Comparison of ENCODE assay signal across 16 cellular contexts in genomic region chr20:50036703-50037102, GRCh38. TPM values are rescaled to one million over a fixed set of nuclear protein-coding genes. Genes with fewer than 3 reads are reported as not detected.
DNase-seq lines count a peak whose midpoint lies in the region; TF ChIP-seq lines count a peak whose summit lies in the region.
"Had no signal": no experiment of that assay in that cellular context is flagged by ENCODE, and none has a peak within 500 bp of the region (broad histone marks: within the 10 kb centered on the region; RNA-seq: fewer than 3 reads in every experiment).

No MANE protein-coding gene starts in this region.

- no peak overlapping the region for H2BK120ac ChIP-seq in neuronal stem cell (ENCODE audit: low read depth, low read length)

- H3K4me3 ChIP-seq in HEK293 (ENCODE audit: low read depth, low read length): no peak overlapping the region
- H3K4me3 ChIP-seq in neuronal stem cell (ENCODE audit: low read length in 2 of 2): no peak overlapping the region
- H3K4me3 ChIP-seq: GM23338 had no signal

- no peak overlapping the region for H3K23ac ChIP-seq in neuronal stem cell (ENCODE audit: low read depth, low read length, poor library complexity)

- H3K27ac ChIP-seq in HEK293 (ENCODE audit: extremely low read depth, low read depth, low read length) (no peak overlapping the region), RWPE1 (peak overlapping the region; percentile 47), neuronal stem cell (replicated peaks; ENCODE audit: low read length) (no peak overlapping the region)
- H3K27ac ChIP-seq: C4-2B had no signal

- no peaks in the 10 kb centered on the region for H3K4me1 ChIP-seq in HEK293 (ENCODE audit: control insufficient read depth, insufficient read depth, low read length)
- peaks cover 7 to 13% of the 10 kb centered on the region in 2 donors for H3K4me1 ChIP-seq in neuronal stem cell (ENCODE audit: control insufficient read depth in 2 of 2, insufficient read depth in 1 of 2, low read depth in 1 of 2, low read length in 2 of 2)

- H3K36me3 ChIP-seq in HEK293 (ENCODE audit: control insufficient read depth in 2 of 2, insufficient read depth in 1 of 2, low read length in 2 of 2): no peaks in the 10 kb centered on the region
- no peaks in the 10 kb centered on the region for H3K36me3 ChIP-seq in neuronal stem cell (replicated peaks in 1 of 2; ENCODE audit: control insufficient read depth in 2 of 2, insufficient read depth in 2 of 2, low read length in 2 of 2)

- H3K4me2 ChIP-seq in neuronal stem cell (ENCODE audit: insufficient read depth, low read length, poor library complexity, severe bottlenecking): no peak overlapping the region
- H3K4me2 ChIP-seq: GM23338 had no signal

- H3K18ac ChIP-seq in neuronal stem cell (ENCODE audit: low read length): peak overlapping the region; percentile 73

- no peak overlapping the region for H4K91ac ChIP-seq in neuronal stem cell (ENCODE audit: low read depth, low read length, poor library complexity)

- no peak overlapping the region for H2BK5ac ChIP-seq in neuronal stem cell (ENCODE audit: low read length)

- no peak for TF ChIP-seq CTCF in HEK293 (tag by site-specific recombination; IDR thresholded peaks at IDR 0.05)
- TF ChIP-seq CTCF in RWPE1 (conservative IDR thresholded peaks at IDR 0.05; ENCODE audit: low read depth): no peak

- no peak overlapping the region for H3K9ac ChIP-seq in neuronal stem cell (ENCODE audit: low read depth, low read length, poor library complexity)

- no peak overlapping the region for H3K4ac ChIP-seq in neuronal stem cell (ENCODE audit: low read length)

- no peak for DNase-seq in RWPE1 (ENCODE audit: low spot score)
- no peak for DNase-seq in neuronal stem cell (ENCODE audit: low spot score)
- DNase-seq in DMS114 treated with DMSO at 0.1 percent for 48 hours (lab: John Stamatoyannopoulos, UW; ENCODE audit: unreplicated experiment): no peak
- DNase-seq in stimulated activated CD4-positive, alpha-beta T cell treated with anti-CD3 and anti-CD28 coated beads, Interleukin-2, amount 100 ng/mL, for 48 hours: no peak
- DNase-seq in NCI-H82 treated with DMSO at 0.1 percent for 48 hours (lab: John Stamatoyannopoulos, UW; ENCODE audit: unreplicated experiment): no peak
- DNase-seq: ACHN; CD4-positive, alpha-beta T cell; DMS153; DMS79; GDM1; H9; KG1 had no signal

- H3K79me1 ChIP-seq in neuronal stem cell (ENCODE audit: low read depth, low read length): no peaks in the 10 kb centered on the region

- no peak overlapping the region for H4K8ac ChIP-seq in neuronal stem cell (ENCODE audit: low read depth, low read length)

- H2AK5ac ChIP-seq in neuronal stem cell (ENCODE audit: low read depth, low read length): peak overlapping the region; percentile 72

- no peak overlapping the region for H3K14ac ChIP-seq in neuronal stem cell (ENCODE audit: low read length)

- no peak overlapping the region for H2BK12ac ChIP-seq in neuronal stem cell (ENCODE audit: low read length)

- H2BK15ac ChIP-seq in neuronal stem cell (ENCODE audit: low read length): no peak overlapping the region

- no peak overlapping the region for H2AFZ ChIP-seq in neuronal stem cell (ENCODE audit: low read length)
- H2AFZ ChIP-seq: GM23338 had no signal

- no peaks in the 10 kb centered on the region for H3K27me3 ChIP-seq in neuronal stem cell (ENCODE audit: control insufficient read depth in 3 of 3, insufficient read depth in 3 of 3, low read depth in 1 of 3, low read length in 3 of 3)

- no CpG with 5 or more reads among the region's 3 CpGs for WGBS in neuronal stem cell (ENCODE audit: extremely low coverage in 2 of 2, insufficient read length in 2 of 2, insufficient replicate concordance in 1 of 2), 2 donors

- H3K9me3 ChIP-seq in HEK293 (ENCODE audit: control insufficient read depth, insufficient read depth, low read depth, low read length): no peaks in the 10 kb centered on the region
- H3K9me3 ChIP-seq in neuronal stem cell (replicated peaks in 1 of 2; ENCODE audit: control insufficient read depth in 2 of 2, insufficient read depth in 1 of 2, low read depth in 1 of 2, low read length in 2 of 2): peaks cover 0 to 2% of the 10 kb centered on the region in 2 donors
- H3K9me3 ChIP-seq: Caco-2 had no signal

- CTCF ChIA-PET in HEK293 (lab: Yijun Ruan, JAX) (interaction anchor here (0.5 to 1.5 kb wide), 3 partner anchors 34 to 235 kb away, joined by 3 to 10 read pairs (median 4); no protein-coding TSS in a partner anchor), RWPE1 (lab: Yijun Ruan, JAX) (interaction anchor here (0.6 to 2.9 kb wide), 5 partner anchors 17 to 410 kb away, joined by 3 to 22 read pairs (median 5); no protein-coding TSS in a partner anchor)

- POLR2A ChIA-PET in HEK293 (lab: Yijun Ruan, JAX) (no interaction called here), RWPE1 (lab: Yijun Ruan, JAX; ENCODE audit: low non-redundant PET) (no interaction called here)

TF ChIP-seq in HEK293, 187 proteins besides CTCF, POLR2A, EP300 and RAD21:
- TF ChIP-seq ZNF664 (tag by site-specific recombination; IDR thresholded peaks at IDR 0.05) (peak; percentile 71; the same call in 1 of the 2 replicates), ZNF830 (tag by site-specific recombination; IDR thresholded peaks at IDR 0.05; ENCODE audit: low read depth) (no peak), GLIS1 (tag by site-specific recombination; IDR thresholded peaks at IDR 0.05) (no peak), INSM2 (tag by site-specific recombination; IDR thresholded peaks at IDR 0.05) (no peak), GLI2 (tag by site-specific recombination; IDR thresholded peaks at IDR 0.05; ENCODE audit: borderline replicate concordance, low read depth) (no peak), ZNF302 (tag by site-specific recombination; IDR thresholded peaks at IDR 0.05; ENCODE audit: low read depth) (no peak), ZNF10 (tag by site-specific recombination; IDR thresholded peaks at IDR 0.05) (no peak)
TF ChIP-seq in HEK293: peak in this region for 1.

RNA-seq across cellular contexts. Expression of gene SNAI1, which starts 53.9 kb away (rescaled TPM):
- 3.5 TPM for polyA plus RNA-seq in neuronal stem cell (2013, experiment 1 of 2)
- 3.7 TPM for polyA plus RNA-seq in neuronal stem cell (2013, experiment 2 of 2)
